8 cellular contexts compared by ENCODE assay signal in genomic region chr3:24495334-24495994, GRCh38. TPM values are rescaled to one million over a fixed set of nuclear protein-coding genes. Genes with fewer than 3 reads are reported as not detected.
DNase-seq lines count a peak whose midpoint lies in the region; ATAC-seq, FAIRE-seq and TF ChIP-seq lines count a peak whose summit lies in the region.

No MANE protein-coding gene starts in this region.

- in situ Hi-C loops in GM13977 (cut with MboI; ENCODE audit: low pct_unique_long_range_greater_than_20kb, low sequenced_read_pairs, unreplicated experiment), result no loop called here

- FAIRE-seq in urothelium cell line (lab: Jason Lieb, UNC), result no peak

- ATAC-seq in mucosa of descending colon, result peak; percentile 71
- ATAC-seq in GM18519 (IDR thresholded peaks at IDR 0.05; ENCODE audit: low FRiP score, unreplicated experiment), result no peak
- ATAC-seq in HG02678 (IDR thresholded peaks at IDR 0.05; ENCODE audit: unreplicated experiment), result no peak

- DNase-seq in GM13977 (ENCODE audit: low spot score) (peak; percentile 29), NCI-H460 (ENCODE audit: extremely low read depth, low read depth) (peak; percentile 25), epithelial cell of prostate (ENCODE audit: low read depth, low spot score) (no peak), mucosa of descending colon (peak; percentile 76 to 83 (median 81)), urothelium cell line (ENCODE audit: low spot score) (peak; percentile 26), COLO829 (ENCODE audit: low spot score) (no peak)

- TF ChIP-seq CTCF in GM13977 (IDR thresholded peaks at IDR 0.05; ENCODE audit: extremely low read depth, insufficient read depth, missing control alignments), result no peak
- no peak for TF ChIP-seq CTCF in mucosa of descending colon (IDR thresholded peaks at IDR 0.05)

- peak overlapping the region; percentile 25 for H3K4me3 ChIP-seq in mucosa of descending colon

- H3K27ac ChIP-seq in epithelial cell of prostate, result peak overlapping the region; percentile 95

- no peaks in the 10 kb centered on the region for H3K36me3 ChIP-seq in mucosa of descending colon (ENCODE audit: low read depth)

- intact Hi-C loops in mucosa of descending colon (cut with DNase I, micrococcal nuclease), result loop anchor here in 1 of 2 donors (10.0 kb wide), 1 partner anchor 231 kb away; no protein-coding TSS in a partner anchor

- peaks cover 5% of the 10 kb centered on the region for H3K4me1 ChIP-seq in mucosa of descending colon (ENCODE audit: low read depth)

- H3K9me3 ChIP-seq in mucosa of descending colon, result no peaks in the 10 kb centered on the region

RNA-seq across cellular contexts. Expression of gene THRB, which starts 0.8 kb away (rescaled TPM):
- total RNA-seq in NCI-H460 (2014; rRNA removed; shearing (Covaris generic)), result 1.7 and 2.8 TPM in 2 replicates
- polyA plus RNA-seq in NCI-H460 (2014; cell fraction: nucleus; rRNA removed), result 0.35 and 0.38 TPM in 2 replicates
- 10 to 100 TPM; 25.1 to 75.5 (median 59.8) TPM for total RNA-seq in mucosa of descending colon

Comparison
In these comparisons a context has a peak if more than half of its experiments do, and no peak if none do; other contexts are left out.
1. DNase-seq: peak in GM13977 (single experiment), NCI-H460 (single experiment), mucosa of descending colon (3 of 3) and urothelium cell line (single experiment); none in epithelial cell of prostate (single experiment) and COLO829 (single experiment).